Comparison of ENCODE assay signal across 20 cellular contexts in genomic region chr13:44438234-44438579, GRCh38.
DNase-seq lines count a peak whose midpoint lies in the region; ATAC-seq, FAIRE-seq and TF ChIP-seq lines count a peak whose summit lies in the region.
"Had no signal": no experiment of that assay in that cellular context is flagged by ENCODE, and none has a peak within 500 bp of the region (broad histone marks: within the 10 kb centered on the region; RNA-seq: fewer than 3 reads in every experiment).

No MANE protein-coding gene starts in this region.

- no peak overlapping the region for H3K4me2 ChIP-seq in keratinocyte (ENCODE audit: control insufficient read depth, extremely low read depth, insufficient read depth, low read depth, low read length)

- H3K4me1 Mint-ChIP-seq in natural killer cell (peaks cover 33 to 35% of the 10 kb centered on the region in 2 donors), type B pancreatic cell (ENCODE audit: unreplicated experiment) (peaks cover 38% of the 10 kb centered on the region)
- peaks cover 15 to 29% of the 10 kb centered on the region in 2 donors for H3K4me1 Mint-ChIP-seq in natural killer cell treated with Interleukin-12 subunit alpha and Interleukin-12 subunit beta and Interleukin-15 and Interleukin-18, amount 100 ng/mL, for 72 hours (ENCODE audit: low read depth in 2 of 2)

- no peaks in the 10 kb centered on the region for H3K9me1 ChIP-seq in keratinocyte (ENCODE audit: control insufficient read depth, extremely low read depth, insufficient read depth, low read length)

- peak; percentile 25 for TF ChIP-seq CTCF in natural killer cell (IDR thresholded peaks at IDR 0.05)
- peak; percentile 36 for TF ChIP-seq CTCF in RWPE2 (IDR thresholded peaks at IDR 0.05; ENCODE audit: poor library complexity, severe bottlenecking)
- TF ChIP-seq CTCF in keratinocyte (optimal IDR thresholded peaks at IDR 0.05 in 1 of 3, IDR thresholded peaks at IDR 0.05 in 1 of 3, conservative IDR thresholded peaks at IDR 0.05 in 1 of 3; ENCODE audit: extremely low read depth in 1 of 3, insufficient read depth in 2 of 3, low read length in 3 of 3) = no peak
- peak; percentile 11 for TF ChIP-seq CTCF in type B pancreatic cell (conservative IDR thresholded peaks at IDR 0.05)
- no peak for TF ChIP-seq CTCF in tibial artery (IDR thresholded peaks at IDR 0.05)

- H3K4me1 ChIP-seq in RWPE2 (ENCODE audit: insufficient read depth, poor library complexity, severe bottlenecking) (peaks cover 16% of the 10 kb centered on the region), keratinocyte (ENCODE audit: control insufficient read depth, extremely low read depth, insufficient read depth, low read length) (peaks cover 14% of the 10 kb centered on the region), tibial artery (peaks cover 0 to 43% (median 9%) of the 10 kb centered on the region in 4 donors)
- H3K4me1 ChIP-seq: SJCRH30 had no signal

- intact Hi-C loops in natural killer cell (cut with micrococcal nuclease) = loop anchor here (1.0 kb wide), 3 partner anchors 247 to 533 kb away; no protein-coding TSS in a partner anchor
- intact Hi-C loops in tibial artery (cut with DNase I; ENCODE audit: low total_unique reads) = loop anchor here (5.0 kb wide), 3 partner anchors 34 to 531 kb away; no protein-coding TSS in a partner anchor

- peaks cover 0 to 3% of the 10 kb centered on the region in 2 donors for H3K27me3 Mint-ChIP-seq in natural killer cell (ENCODE audit: low read depth in 2 of 2)
- H3K27me3 Mint-ChIP-seq in natural killer cell treated with Interleukin-12 subunit alpha and Interleukin-12 subunit beta and Interleukin-15 and Interleukin-18, amount 100 ng/mL, for 72 hours = no peaks in the 10 kb centered on the region
- no peaks in the 10 kb centered on the region for H3K27me3 Mint-ChIP-seq in type B pancreatic cell

- H3K27me3 ChIP-seq in RWPE2 (ENCODE audit: insufficient read depth, poor library complexity, severe bottlenecking) = no peaks in the 10 kb centered on the region
- no peaks in the 10 kb centered on the region for H3K27me3 ChIP-seq in keratinocyte (ENCODE audit: control insufficient read depth, extremely low read depth, insufficient read depth, low read length)
- H3K27me3 ChIP-seq in tibial artery = no peaks in the 10 kb centered on the region
- H3K27me3 ChIP-seq: MG63, SJCRH30, vagina had no signal

- H3K9me3 Mint-ChIP-seq in natural killer cell (no peaks in the 10 kb centered on the region), type B pancreatic cell (no peaks in the 10 kb centered on the region)
- H3K9me3 Mint-ChIP-seq in natural killer cell treated with Interleukin-12 subunit alpha and Interleukin-12 subunit beta and Interleukin-15 and Interleukin-18, amount 100 ng/mL, for 72 hours = no peaks in the 10 kb centered on the region
- H3K9me3 Mint-ChIP-seq: activated naive CD4-positive, alpha-beta T cell treated with anti-CD3 and anti-CD28 coated beads, Interleukin-2, amount 10 ng/mL, durations not matched to agents 7 days and 5 days; T-helper 1 cell treated with Interleukin-12 subunit alpha and Interleukin-12 subunit beta and Interleukin-4 antibody, amounts not matched to agents 30 μg/mL and 1 μg/mL, for 36 hours had no signal

- H3K4me3 Mint-ChIP-seq in natural killer cell (no peak overlapping the region), type B pancreatic cell (peak overlapping the region; percentile 96)
- H3K4me3 Mint-ChIP-seq in natural killer cell treated with Interleukin-12 subunit alpha and Interleukin-12 subunit beta and Interleukin-15 and Interleukin-18, amount 100 ng/mL, for 72 hours = no peak overlapping the region
- H3K4me3 Mint-ChIP-seq: activated naive CD4-positive, alpha-beta T cell treated with anti-CD3 and anti-CD28 coated beads, Interleukin-2, amount 10 ng/mL, durations not matched to agents 7 days and 5 days had no signal

- FAIRE-seq in keratinocyte (lab: Jason Lieb, UNC) = peak; percentile 46
- FAIRE-seq: GM19239 had no signal

- H3K79me2 ChIP-seq in keratinocyte (ENCODE audit: control insufficient read depth, insufficient read depth, low read length) = peaks cover 22% of the 10 kb centered on the region

- dilution Hi-C loops in keratinocyte (cut with MboI; ENCODE audit: extremely low pct_ligation_motif_present, low sequenced_read_pairs) = loop anchor here (25.0 kb wide), 1 partner anchor 401 kb away; no protein-coding TSS in a partner anchor

- H4K20me1 ChIP-seq in keratinocyte (ENCODE audit: control insufficient read depth, extremely low read depth, insufficient read depth, low read length) = no peaks in the 10 kb centered on the region

- DNase-seq in natural killer cell (no peak), RWPE2 (ENCODE audit: low spot score) (no peak), keratinocyte (ENCODE audit: low read depth, low spot score) (no peak), type B pancreatic cell (ENCODE audit: extremely low spot score, unreplicated experiment) (no peak), tibial artery (no peak)
- DNase-seq in natural killer cell treated with Interleukin-12 subunit alpha and Interleukin-12 subunit beta and Interleukin-15 and Interleukin-18, amount 100 ng/mL, for 72 hours (ENCODE audit: low spot score) = no peak
- DNase-seq: activated CD4-positive, alpha-beta T cell treated with anti-CD3 and anti-CD28 coated beads for 4 hours; activated naive CD4-positive, alpha-beta T cell treated with anti-CD3 and anti-CD28 coated beads, Interleukin-2, amount 10 ng/mL, durations not matched to agents 7 days and 5 days; Calu3; islet precursor cell; MG63; mucosa of descending colon; NCI-H2081 treated with DMSO at 0.1 percent for 48 hours; substantia nigra had no signal

- H3K4me3 ChIP-seq in RWPE2 (ENCODE audit: severe bottlenecking) = no peak overlapping the region
- no peak overlapping the region for H3K4me3 ChIP-seq in keratinocyte (ENCODE audit: control insufficient read depth in 2 of 3, extremely low read depth in 1 of 3, insufficient read depth in 2 of 3, low read depth in 1 of 3, low read length in 3 of 3)
- H3K4me3 ChIP-seq in tibial artery = no peak overlapping the region
- H3K4me3 ChIP-seq: MG63, mucosa of descending colon had no signal

- no peak overlapping the region for H3K9ac ChIP-seq in keratinocyte (ENCODE audit: control insufficient read depth, extremely low read depth, insufficient read depth, low read length)

- H3K27ac Mint-ChIP-seq in natural killer cell (peak overlapping the region in 1 of 2 donors; percentile 94), type B pancreatic cell (peak overlapping the region; percentile 99)
- H3K27ac Mint-ChIP-seq in natural killer cell treated with Interleukin-12 subunit alpha and Interleukin-12 subunit beta and Interleukin-15 and Interleukin-18, amount 100 ng/mL, for 72 hours = no peak overlapping the region
- H3K27ac Mint-ChIP-seq: activated naive CD4-positive, alpha-beta T cell treated with anti-CD3 and anti-CD28 coated beads, Interleukin-2, amount 10 ng/mL, durations not matched to agents 7 days and 5 days; T-helper 1 cell treated with Interleukin-12 subunit alpha and Interleukin-12 subunit beta and Interleukin-4 antibody, amounts not matched to agents 30 μg/mL and 1 μg/mL, for 36 hours had no signal

- H3K9me3 ChIP-seq in RWPE2 (ENCODE audit: severe bottlenecking) = no peaks in the 10 kb centered on the region
- H3K9me3 ChIP-seq in keratinocyte (ENCODE audit: control insufficient read depth, low read depth, low read length) = no peaks in the 10 kb centered on the region
- H3K9me3 ChIP-seq in tibial artery = no peaks in the 10 kb centered on the region
- H3K9me3 ChIP-seq: MG63, mucosa of descending colon, SJCRH30, vagina had no signal

- H3K27ac ChIP-seq in RWPE2 (ENCODE audit: poor library complexity, severe bottlenecking) (no peak overlapping the region), keratinocyte (ENCODE audit: control insufficient read depth, insufficient read depth, low read length) (no peak overlapping the region), tibial artery (no peak overlapping the region)
- H3K27ac ChIP-seq: SJCRH30 had no signal

- no peaks in the 10 kb centered on the region for H3K36me3 Mint-ChIP-seq in natural killer cell
- no peaks in the 10 kb centered on the region for H3K36me3 Mint-ChIP-seq in natural killer cell treated with Interleukin-12 subunit alpha and Interleukin-12 subunit beta and Interleukin-15 and Interleukin-18, amount 100 ng/mL, for 72 hours
- H3K36me3 Mint-ChIP-seq in type B pancreatic cell = peaks cover 23% of the 10 kb centered on the region

- H2AFZ ChIP-seq in keratinocyte (ENCODE audit: control insufficient read depth, low read length) = no peak overlapping the region

- ATAC-seq in natural killer cell (no peak), RWPE2 (ENCODE audit: low read depth) (no peak), HG03280 (IDR thresholded peaks at IDR 0.05; ENCODE audit: unreplicated experiment) (no peak), GM21786 (IDR thresholded peaks at IDR 0.05; ENCODE audit: unreplicated experiment) (no peak)
- ATAC-seq in natural killer cell treated with Interleukin-12 subunit alpha and Interleukin-12 subunit beta and Interleukin-15 and Interleukin-18, amount 100 ng/mL, for 72 hours = no peak
- ATAC-seq: mucosa of descending colon had no signal

- H3K36me3 ChIP-seq in RWPE2 (ENCODE audit: low read depth) = peaks cover 33% of the 10 kb centered on the region
- H3K36me3 ChIP-seq in keratinocyte (ENCODE audit: control insufficient read depth in 2 of 2, extremely low read depth in 1 of 2, insufficient read depth in 2 of 2, low read length in 2 of 2) = peaks cover 4 to 15% of the 10 kb centered on the region in 2 experiments
- H3K36me3 ChIP-seq in tibial artery = peaks cover 16 to 23% (median 22%) of the 10 kb centered on the region in 3 donors

Comparison
In these comparisons a context has a peak if more than half of its experiments do, and no peak if none do; other contexts are left out.
1. CTCF ChIP-seq: peak in natural killer cell (single experiment), RWPE2 (single experiment) and type B pancreatic cell (single experiment); none in keratinocyte (0 of 3) and tibial artery (0 of 2).